8 cellular contexts compared by ENCODE assay signal in genomic region chr5:36739751-36740221, GRCh38.
DNase-seq lines count a peak whose midpoint lies in the region; ATAC-seq, FAIRE-seq and TF ChIP-seq lines count a peak whose summit lies in the region.

No MANE protein-coding gene starts in this region.

- H3K4me1 ChIP-seq in GM12878 (ENCODE audit: control insufficient read depth, insufficient read depth, low read length), result no peaks in the 10 kb centered on the region

- SMC1A ChIA-PET in GM12878 (lab: Charles Lee; ENCODE audit: uncharacterized antibody, unreplicated experiment), result interaction anchor here (1.0 to 3.7 kb wide), 22 partner anchors 10 to 295 kb away, joined by 3 to 27 read pairs (median 4); no protein-coding TSS in a partner anchor

- H3K4me3 Mint-ChIP-seq in HFFc6, result peak overlapping the region; percentile 45; the same call in 1 of the 2 replicates
- no peak overlapping the region for H3K4me3 Mint-ChIP-seq in stimulated activated memory B cell treated with anti-CD40 and anti-IgM and Interleukin-4, amounts not matched to agents 10 μg/mL and 1 μg/mL and 100 μg/mL, for 72 hours

- peak overlapping the region; percentile 8; the same call in 1 of the 2 replicates for H3K4me2 ChIP-seq in GM12878 (ENCODE audit: control insufficient read depth, insufficient read depth)

- no peaks in the 10 kb centered on the region for H3K9me3 Mint-ChIP-seq in HFFc6
- H3K9me3 Mint-ChIP-seq in stimulated activated memory B cell treated with anti-CD40 and anti-IgM and Interleukin-4, amounts not matched to agents 10 μg/mL and 1 μg/mL and 100 μg/mL, for 72 hours, result no peaks in the 10 kb centered on the region

- H3K36me3 ChIP-seq in GM12878 (ENCODE audit: control insufficient read depth in 2 of 2, insufficient read depth in 2 of 2, low read length in 1 of 2), result no peaks in the 10 kb centered on the region

- 30% methylated on average over 5 of the region's 5 CpGs for WGBS in GM12878 (ENCODE audit: insufficient coverage, insufficient replicate concordance, low lambda C conversion rate, missing lambda C conversion rate)

- H3K4me1 Mint-ChIP-seq in HFFc6 (ENCODE audit: low read depth), result peaks cover 16% of the 10 kb centered on the region
- peaks cover 11% of the 10 kb centered on the region for H3K4me1 Mint-ChIP-seq in stimulated activated memory B cell treated with anti-CD40 and anti-IgM and Interleukin-4, amounts not matched to agents 10 μg/mL and 1 μg/mL and 100 μg/mL, for 72 hours

- no peak overlapping the region for H3K4me3 ChIP-seq in GM12878

- no peaks in the 10 kb centered on the region for H3K27me3 ChIP-seq in GM12878 (replicated peaks in 1 of 2; ENCODE audit: control insufficient read depth in 2 of 2, insufficient read depth in 2 of 2, low read length in 1 of 2)

- TF ChIP-seq RAD21 in GM12878 (IDR thresholded peaks at IDR 0.05; ENCODE audit: insufficient read depth, low read depth, low read length), result peak; percentile 84

- no TSS peak for BruUV-seq in GM12878 (replicated peaks; lab: Mats Ljungman, UMichigan)

- peak; percentile 49 for DNase-seq in HFFc6
- peak; percentile 29 to 73 for DNase-seq in NCI-H187 (lab: John Stamatoyannopoulos, UW)
- DNase-seq in T-helper 9 cell, result peak; percentile 47
- no peak for DNase-seq in GM12878 (ENCODE audit: low read depth, low spot score)
- DNase-seq in iris pigment epithelial cell (ENCODE audit: low read depth), result peak; percentile 69
- DNase-seq in stimulated activated CD4-positive, alpha-beta T cell treated with anti-CD3 and anti-CD28 coated beads, Interleukin-1b, Interleukin-23, amount 100 ng/mL, for 1 hour (ENCODE audit: low read depth in 2 of 2), result peak; percentile 24 to 56

- no peaks in the 10 kb centered on the region for H3K36me3 Mint-ChIP-seq in HFFc6 (ENCODE audit: low read depth)
- H3K36me3 Mint-ChIP-seq in stimulated activated memory B cell treated with anti-CD40 and anti-IgM and Interleukin-4, amounts not matched to agents 10 μg/mL and 1 μg/mL and 100 μg/mL, for 72 hours, result no peaks in the 10 kb centered on the region

- in situ Hi-C loops in GM12878 (cut with MboI), result loop anchor here (5.0 kb wide), 3 partner anchors 133 to 263 kb away; no protein-coding TSS in a partner anchor

- H3K27ac ChIP-seq in GM12878 (ENCODE audit: control insufficient read depth, insufficient read depth), result no peak overlapping the region

- no peak overlapping the region for H3K9ac ChIP-seq in GM12878 (ENCODE audit: control insufficient read depth, insufficient read depth, low read length)

- TF ChIP-seq EP300 in GM12878 (IDR thresholded peaks at IDR 0.05; ENCODE audit: borderline replicate concordance in 1 of 2, control insufficient read depth in 1 of 2, low read depth in 2 of 2, low read length in 2 of 2), result no peak

- peak overlapping the region; percentile 87 for H2AFZ ChIP-seq in GM12878 (ENCODE audit: control insufficient read depth, low read depth, low read length)

- no peaks in the 10 kb centered on the region for H3K79me2 ChIP-seq in GM12878 (ENCODE audit: control insufficient read depth, insufficient read depth, low read length)

- TF ChIP-seq POLR2A in GM12878 (IDR thresholded peaks at IDR 0.05; ENCODE audit: low read depth, low read length), result no peak

- ATAC-seq in GM12878, result peak; percentile 84
- ATAC-seq in stimulated activated memory B cell treated with anti-CD40 and anti-IgM and Interleukin-4, amounts not matched to agents 10 μg/mL and 1 μg/mL and 100 μg/mL, for 72 hours, result no peak

- TF ChIP-seq CTCF in GM12801 (IDR thresholded peaks at IDR 0.05; ENCODE audit: extremely low read depth, insufficient read length), result peak; percentile 88
- peak; percentile 89 for TF ChIP-seq CTCF in HFFc6 (IDR thresholded peaks at IDR 0.05)
- peak; percentile 85 to 96 (median 93) for TF ChIP-seq CTCF in GM12878 (IDR thresholded peaks at IDR 0.05 in 2 of 3, conservative IDR thresholded peaks at IDR 0.05 in 1 of 3; ENCODE audit: control insufficient read depth in 2 of 3, extremely low read depth in 1 of 3, insufficient read depth in 1 of 3, low read depth in 3 of 3, low read length in 3 of 3)

- CTCF ChIA-PET in GM12878 (lab: Yijun Ruan, JAX), result interaction anchor here (0.6 to 5.4 kb wide), 38 partner anchors 9 to 474 kb away, joined by 3 to 63 read pairs (median 4); no protein-coding TSS in a partner anchor

- FAIRE-seq in GM12878 (lab: Jason Lieb, UNC), result peak; percentile 89

- POLR2A ChIA-PET in GM12878 (lab: Charles Lee), result interaction anchor here (1.0 to 1.3 kb wide), 2 partner anchors 19 to 128 kb away, joined by 3 read pairs; no protein-coding TSS in a partner anchor

- H3K27me3 Mint-ChIP-seq in HFFc6 (ENCODE audit: insufficient read depth), result peaks cover 8% of the 10 kb centered on the region
- H3K27me3 Mint-ChIP-seq in stimulated activated memory B cell treated with anti-CD40 and anti-IgM and Interleukin-4, amounts not matched to agents 10 μg/mL and 1 μg/mL and 100 μg/mL, for 72 hours, result peaks cover 51% of the 10 kb centered on the region

- RAD21 ChIA-PET in GM12878 (lab: Charles Lee; ENCODE audit: unreplicated experiment), result interaction anchor here (0.6 to 2.3 kb wide), 11 partner anchors 10 to 267 kb away, joined by 3 to 14 read pairs (median 3); no protein-coding TSS in a partner anchor

- no peak overlapping the region for H3K27ac Mint-ChIP-seq in HFFc6
- H3K27ac Mint-ChIP-seq in stimulated activated memory B cell treated with anti-CD40 and anti-IgM and Interleukin-4, amounts not matched to agents 10 μg/mL and 1 μg/mL and 100 μg/mL, for 72 hours, result no peak overlapping the region

- no peaks in the 10 kb centered on the region for H3K9me3 ChIP-seq in GM12878 (replicated peaks; ENCODE audit: control insufficient read depth, insufficient read depth, low read length)

- H4K20me1 ChIP-seq in GM12878 (ENCODE audit: control insufficient read depth, insufficient read depth), result no peaks in the 10 kb centered on the region

- intact Hi-C loops in GM12878 (cut with micrococcal nuclease; ENCODE audit: unreplicated experiment), result loop anchor here (1.0 kb wide), 1 partner anchor 131 kb away; no protein-coding TSS in a partner anchor

TF ChIP-seq in GM12878, 131 proteins besides CTCF, POLR2A, EP300 and RAD21:
- TF ChIP-seq RFX5 (IDR thresholded peaks at IDR 0.05; ENCODE audit: low read depth, low read length), result no peak
- no peak for TF ChIP-seq MAX (IDR thresholded peaks at IDR 0.05; ENCODE audit: low read depth, low read length)
- TF ChIP-seq SMC3 (IDR thresholded peaks at IDR 0.05; ENCODE audit: borderline replicate concordance, low read length), result peak; percentile 71
- TF ChIP-seq RUNX3 (IDR thresholded peaks at IDR 0.05; ENCODE audit: low read length), result peak; percentile 37; the same call in 1 of the 2 replicates
- TF ChIP-seq SMARCA5 (IDR thresholded peaks at IDR 0.05), result peak; percentile 69; the same call in 1 of the 2 replicates
- TF ChIP-seq ZNF384 (IDR thresholded peaks at IDR 0.05; ENCODE audit: borderline replicate concordance, low read depth, low read length), result 0 out of 2 replicates have a peak, but pooled peaks have one; percentile 3
- peak; percentile 96 for TF ChIP-seq YY1 (IDR thresholded peaks at IDR 0.05; ENCODE audit: low read depth, low read length)
- peak; percentile 23; the same call in 1 of the 2 replicates for TF ChIP-seq IKZF1 (conservative IDR thresholded peaks at IDR 0.05)
